Comparison of ENCODE assay signal across 28 cellular contexts in the genomic region with DNA sequence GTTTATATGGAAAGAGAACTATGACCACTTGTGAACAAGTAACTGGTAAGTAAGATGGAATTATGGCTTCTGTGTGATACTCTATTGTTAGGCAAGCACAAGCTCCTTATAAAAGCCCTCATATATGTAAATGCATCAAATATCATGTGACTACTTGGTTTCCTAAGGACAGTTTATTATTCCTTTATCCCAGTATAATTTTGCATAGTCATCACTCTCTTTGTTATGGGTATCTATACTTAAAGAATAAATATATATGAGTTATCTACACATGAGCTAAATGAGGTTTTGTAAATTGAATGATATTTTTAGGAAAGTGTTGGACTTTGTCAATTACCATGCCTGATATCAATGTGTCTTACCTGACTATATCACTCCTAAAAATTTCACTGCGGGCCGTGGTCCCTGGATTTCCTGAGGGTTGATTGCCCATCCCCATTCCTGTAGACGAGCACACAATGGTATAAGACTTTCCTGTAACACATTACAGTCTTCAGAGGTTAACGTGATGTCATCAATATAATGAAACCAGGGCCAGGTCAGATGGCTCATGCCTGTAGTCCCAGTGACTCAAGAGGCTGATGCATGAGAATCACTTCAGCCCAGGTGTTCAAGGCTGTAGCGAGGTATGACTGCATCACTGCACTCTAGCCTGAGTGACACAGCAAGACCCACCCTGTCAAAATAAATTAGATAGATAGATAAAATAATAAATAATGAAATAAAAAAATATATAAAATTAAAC. TPM values are rescaled to one million over a fixed set of nuclear protein-coding genes. Genes with fewer than 3 reads are reported as not detected.
"Had no signal": no experiment of that assay in that cellular context is flagged by ENCODE, and none has a peak within 500 bp of the region (broad histone marks: within the 10 kb centered on the region; RNA-seq: fewer than 3 reads in every experiment).

No MANE protein-coding gene starts in this region.

- H3K4me1 Mint-ChIP-seq: activated CD8-positive, alpha-beta memory T cell treated with anti-CD3 and anti-CD28 coated beads, Interleukin-2, amount 10 ng/mL, durations not matched to agents 7 days and 5 days; activated naive CD4-positive, alpha-beta T cell treated with anti-CD3 and anti-CD28 coated beads, Interleukin-2, amount 10 ng/mL, durations not matched to agents 7 days and 5 days; activated naive CD8-positive, alpha-beta T cell treated with anti-CD3 and anti-CD28 coated beads for 36 hours had no signal

- FAIRE-seq: colon had no signal

- H3K36me3 ChIP-seq: brain microvascular endothelial cell had no signal

- H3K4me3 ChIP-seq: SJCRH30 had no signal

- H3K9ac ChIP-seq: SK-N-SH had no signal

- DNase-seq: activated CD4-positive, CD25-positive, alpha-beta regulatory T cell; activated CD8-positive, alpha-beta memory T cell treated with anti-CD3 and anti-CD28 coated beads, Interleukin-2, amount 10 ng/mL, durations not matched to agents 7 days and 5 days; activated gamma-delta T cell treated with Interleukin-2 at 50 U/mL for 16 hours; activated naive CD4-positive, alpha-beta T cell treated with anti-CD3 and anti-CD28 coated beads, Interleukin-2, amount 10 ng/mL, durations not matched to agents 7 days and 5 days; activated naive CD8-positive, alpha-beta T cell treated with anti-CD3 and anti-CD28 coated beads for 36 hours; activated T-cell treated with anti-CD3 and anti-CD28 coated beads, Interleukin-2, amount 50 U/mL, for 4 hours; brain microvascular endothelial cell; cerebellar nuclear complex; MV-4-11; NCI-H1092 treated with DMSO at 0.1 percent for 48 hours; NCI-H1436; NCI-H1694 treated with DMSO at 0.1 percent for 48 hours; NCI-H2029 treated with DMSO at 0.1 percent for 48 hours; NCI-H510A treated with DMSO at 0.1 percent for 48 hours; NCI-H69; NK-92 treated with Interleukin-12 subunit alpha and Interleukin-12 subunit beta, amount 100 ng/mL, for 24 hours; OCI-M1; Right ventricle myocardium superior; SJCRH30; SK-N-SH; T-helper 1 cell had no signal

- H3K4me1 ChIP-seq: SJCRH30 had no signal

- H3K27me3 Mint-ChIP-seq: activated CD8-positive, alpha-beta memory T cell treated with anti-CD3 and anti-CD28 coated beads, Interleukin-2, amount 10 ng/mL, durations not matched to agents 7 days and 5 days; activated naive CD4-positive, alpha-beta T cell treated with anti-CD3 and anti-CD28 coated beads, Interleukin-2, amount 10 ng/mL, durations not matched to agents 7 days and 5 days; activated naive CD8-positive, alpha-beta T cell treated with anti-CD3 and anti-CD28 coated beads for 36 hours had no signal

- H3K27ac Mint-ChIP-seq: activated CD8-positive, alpha-beta memory T cell treated with anti-CD3 and anti-CD28 coated beads, Interleukin-2, amount 10 ng/mL, durations not matched to agents 7 days and 5 days; activated naive CD4-positive, alpha-beta T cell treated with anti-CD3 and anti-CD28 coated beads, Interleukin-2, amount 10 ng/mL, durations not matched to agents 7 days and 5 days; activated naive CD8-positive, alpha-beta T cell treated with anti-CD3 and anti-CD28 coated beads for 36 hours; activated T-helper 2 cell treated with anti-CD3 and anti-CD28 coated beads, Interferon-gamma antibody, Interleukin-2, Interleukin-4, amounts not matched to agents 10 μg/mL and 5 μg/mL and 100 μg/mL, durations not matched to agents 14 hours and 24 hours and 36 hours had no signal

- H3K4me2 ChIP-seq: SK-N-SH had no signal

- ATAC-seq: activated CD8-positive, alpha-beta memory T cell treated with anti-CD3 and anti-CD28 coated beads, Interleukin-2, amount 10 ng/mL, durations not matched to agents 7 days and 5 days; activated T-cell treated with anti-CD3 and anti-CD28 coated beads, Interleukin-2, amount 50 U/mL, for 4 hours; Panc1 had no signal

- H3K27me3 ChIP-seq: brain microvascular endothelial cell, SJCRH30 had no signal

- H3K9me2 ChIP-seq: SK-N-SH had no signal

- H3K9me3 ChIP-seq: SK-N-SH had no signal

- H3K27ac ChIP-seq: brain microvascular endothelial cell, RWPE1, SJCRH30, VCaP had no signal

- H3K4me3 Mint-ChIP-seq: activated CD8-positive, alpha-beta memory T cell treated with anti-CD3 and anti-CD28 coated beads, Interleukin-2, amount 10 ng/mL, durations not matched to agents 7 days and 5 days; activated naive CD4-positive, alpha-beta T cell treated with anti-CD3 and anti-CD28 coated beads, Interleukin-2, amount 10 ng/mL, durations not matched to agents 7 days and 5 days; activated naive CD8-positive, alpha-beta T cell treated with anti-CD3 and anti-CD28 coated beads for 36 hours; activated T-cell treated with anti-CD3 and anti-CD28 coated beads, Interleukin-2, amount 50 U/mL, for 4 hours had no signal

RNA-seq across cellular contexts. Expression of gene ZNF844, which starts 20.7 kb away (rescaled TPM):
- total RNA-seq: MCF 10A had no signal

RNA-seq across cellular contexts. Expression of gene ZNF878, which starts 32.5 kb away (rescaled TPM):
- total RNA-seq: cardiac septum, MCF 10A had no signal
